2 cellular contexts compared by ENCODE assay signal in the genomic region with DNA sequence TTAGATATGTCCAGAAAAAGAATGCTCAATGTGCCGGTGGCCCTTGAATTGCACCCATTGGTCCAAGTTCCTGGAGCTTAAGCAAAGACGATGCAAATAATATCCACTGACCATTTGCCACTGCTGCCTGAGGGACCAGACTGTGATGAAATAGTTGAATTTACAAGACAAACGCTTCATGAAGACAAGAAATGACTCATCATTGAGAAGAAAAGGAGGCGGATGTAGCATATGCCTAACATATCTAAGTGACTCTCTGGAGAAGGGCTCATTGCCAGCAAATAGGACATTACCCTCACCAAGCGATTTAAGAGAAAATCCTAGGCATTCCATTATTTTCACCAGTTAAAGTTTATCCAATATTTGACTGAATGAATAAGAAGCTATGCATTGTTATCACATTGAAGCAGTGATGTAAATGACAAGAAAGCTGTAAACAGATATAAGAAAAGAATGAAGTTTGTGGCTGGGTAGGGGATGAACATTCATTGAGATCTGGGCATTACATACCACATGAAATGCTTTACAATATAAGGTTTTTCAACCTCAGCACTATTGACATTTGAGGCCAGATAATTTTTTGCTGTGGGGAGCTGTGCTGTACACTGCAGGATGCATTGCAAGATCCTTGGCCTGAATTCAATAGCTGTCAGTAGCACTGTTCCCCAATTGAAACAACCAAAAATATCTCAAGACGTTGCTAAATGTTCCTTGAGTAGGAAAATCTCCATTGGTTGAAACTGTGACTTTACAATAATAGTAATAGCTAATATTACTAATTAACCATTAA.
TF ChIP-seq lines count a peak whose summit lies in the region.

No MANE protein-coding gene starts in this region.

TF ChIP-seq in H1, 55 proteins besides CTCF, POLR2A, EP300 and RAD21 (continued from another document):
- no peak for TF ChIP-seq TAF1 (IDR thresholded peaks at IDR 0.05; ENCODE audit: low read depth, low read length)
- TF ChIP-seq, protein P1, sequence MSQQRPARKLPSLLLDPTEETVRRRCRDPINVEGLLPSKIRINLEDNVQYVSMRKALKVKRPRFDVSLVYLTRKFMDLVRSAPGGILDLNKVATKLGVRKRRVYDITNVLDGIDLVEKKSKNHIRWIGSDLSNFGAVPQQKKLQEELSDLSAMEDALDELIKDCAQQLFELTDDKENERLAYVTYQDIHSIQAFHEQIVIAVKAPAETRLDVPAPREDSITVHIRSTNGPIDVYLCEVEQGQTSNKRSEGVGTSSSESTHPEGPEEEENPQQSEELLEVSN (IDR thresholded peaks at IDR 0.05), result no peak
- TF ChIP-seq SP1 (IDR thresholded peaks at IDR 0.05; ENCODE audit: low read depth, low read length), result no peak
- TF ChIP-seq JUN (IDR thresholded peaks at IDR 0.05; ENCODE audit: low read depth, low read length), result 0 out of 2 replicates have a peak, but pooled peaks have one; percentile 17
- no peak for TF ChIP-seq GTF2F1 (IDR thresholded peaks at IDR 0.05; ENCODE audit: borderline replicate concordance, low read depth, low read length)
- TF ChIP-seq BACH1 (IDR thresholded peaks at IDR 0.05; ENCODE audit: low read length), result no peak
- no peak for TF ChIP-seq TAF7 (optimal IDR thresholded peaks at IDR 0.05; ENCODE audit: borderline replicate concordance, low read depth, low read length)
- TF ChIP-seq ASH2L (IDR thresholded peaks at IDR 0.05; ENCODE audit: low read length), result no peak

TF ChIP-seq in SK-N-SH treated with all-trans-retinoic acid at 6 μM for 48 hours, 23 proteins besides CTCF, POLR2A, EP300 and RAD21 (continued from another document):
- TF ChIP-seq ZFP3 (CRISPR knock-in tag; IDR thresholded peaks at IDR 0.05), result no peak
- TF ChIP-seq ZC3H10 (CRISPR knock-in tag; IDR thresholded peaks at IDR 0.05), result no peak
- no peak for TF ChIP-seq CSDC2 (CRISPR knock-in tag; IDR thresholded peaks at IDR 0.05)
- TF ChIP-seq ZNF8 (CRISPR knock-in tag; IDR thresholded peaks at IDR 0.05), result no peak
